In genomic region chr6:76166874-76167273, GRCh38 we compare ENCODE assay signal across 1 cellular context.
TF ChIP-seq lines count a peak whose summit lies in the region.

No MANE protein-coding gene starts in this region.

TF ChIP-seq in HCT116, 20 proteins besides CTCF, POLR2A, EP300 and RAD21 (continued from another document):
- TF ChIP-seq MAX (IDR thresholded peaks at IDR 0.05) (no peak), EZH2 (IDR thresholded peaks at IDR 0.05) (no peak), POLR2AphosphoS5 (IDR thresholded peaks at IDR 0.05; ENCODE audit: low read depth, low read length) (no peak), REST (IDR thresholded peaks at IDR 0.05; ENCODE audit: low read depth) (no peak), ELF1 (IDR thresholded peaks at IDR 0.05; ENCODE audit: borderline replicate concordance, low read depth) (no peak), ZNF274 (IDR thresholded peaks at IDR 0.05; ENCODE audit: low read depth, low read length) (no peak), ZFX (IDR thresholded peaks at IDR 0.05) (no peak)
TF ChIP-seq in HCT116: peak in this region for 0.
